ENCODE assay signal across 1 cellular context in genomic region chr22:40189979-40190378, GRCh38.
TF ChIP-seq lines count a peak whose summit lies in the region.

No MANE protein-coding gene starts in this region.

TF ChIP-seq in K562, 482 proteins besides CTCF, POLR2A, EP300 and RAD21 (continued from another document):
- TF ChIP-seq ARID3A (IDR thresholded peaks at IDR 0.05; ENCODE audit: borderline replicate concordance, low read depth, low read length) (peak; percentile 42; the same call in 1 of the 2 replicates), GABPB1 (CRISPR knock-in tag; IDR thresholded peaks at IDR 0.05) (no peak), JUN (IDR thresholded peaks at IDR 0.05; ENCODE audit: borderline replicate concordance, low read depth, low read length) (peak; percentile 34; the same call in 1 of the 2 replicates), JUN (CRISPR knock-in tag; IDR thresholded peaks at IDR 0.05; ENCODE audit: borderline replicate concordance) (no peak), ZNF143 (CRISPR knock-in tag; IDR thresholded peaks at IDR 0.05) (no peak), DEAF1 (CRISPR knock-in tag; IDR thresholded peaks at IDR 0.05) (no peak), MAFG (tag; conservative IDR thresholded peaks at IDR 0.05) (0 out of 2 replicates have a peak, but pooled peaks have one; percentile 14), ZNF316 (IDR thresholded peaks at IDR 0.05) (peak; percentile 74), NR2C1 (IDR thresholded peaks at IDR 0.05) (no peak), NR2C1 (tag; IDR thresholded peaks at IDR 0.05) (no peak), ATF3 (IDR thresholded peaks at IDR 0.05) (peak; percentile 85), ATF3 (CRISPR knock-in tag; conservative IDR thresholded peaks at IDR 0.05) (no peak), KDM1A (IDR thresholded peaks at IDR 0.05) (no peak), ZBTB7A (IDR thresholded peaks at IDR 0.05; ENCODE audit: borderline replicate concordance, control insufficient read depth, low read depth, low read length) (no peak), ZNF184 (CRISPR knock-in tag; IDR thresholded peaks at IDR 0.05) (no peak), E4F1 (CRISPR knock-in tag; IDR thresholded peaks at IDR 0.05; ENCODE audit: borderline replicate concordance) (no peak), JUND (IDR thresholded peaks at IDR 0.05; ENCODE audit: borderline replicate concordance, low read depth, low read length) (peak; percentile 83), JUND (tag; IDR thresholded peaks at IDR 0.05; ENCODE audit: borderline replicate concordance, low read depth, low read length) (peak; percentile 41; the same call in 2 of the 3 replicates), ZNF785 (CRISPR knock-in tag; IDR thresholded peaks at IDR 0.05) (no peak), BRD4 (IDR thresholded peaks at IDR 0.05) (no peak), DDX20 (tag; IDR thresholded peaks at IDR 0.05; ENCODE audit: low read depth) (no peak), TOE1 (IDR thresholded peaks at IDR 0.05; ENCODE audit: borderline replicate concordance) (no peak), TOE1 (CRISPR knock-in tag; IDR thresholded peaks at IDR 0.05; ENCODE audit: borderline replicate concordance, low read depth) (no peak), ZNF41 (CRISPR knock-in tag; conservative IDR thresholded peaks at IDR 0.05) (no peak), NFE2 (IDR thresholded peaks at IDR 0.05; ENCODE audit: low read depth) (0 out of 2 replicates have a peak, but pooled peaks have one; percentile 15), E2F4 (CRISPR knock-in tag; IDR thresholded peaks at IDR 0.05; ENCODE audit: low read depth) (no peak), FOXA3 (CRISPR knock-in tag; conservative IDR thresholded peaks at IDR 0.05 in 1 of 2, IDR thresholded peaks at IDR 0.05 in 1 of 2) (no peak), HNRNPK (IDR thresholded peaks at IDR 0.05; ENCODE audit: low read depth, low read length, poor library complexity, severe bottlenecking) (no peak), ZNF740 (CRISPR knock-in tag; IDR thresholded peaks at IDR 0.05) (no peak), ZNF740 (tag; IDR thresholded peaks at IDR 0.05) (no peak), SIN3A (IDR thresholded peaks at IDR 0.05; ENCODE audit: borderline replicate concordance in 2 of 2, control insufficient read depth in 1 of 2, low read depth in 2 of 2, low read length in 2 of 2) (0 out of 4 replicates have a peak, but pooled peaks of 1 of the 2 experiments have one; percentile 6), GATAD2B (IDR thresholded peaks at IDR 0.05; ENCODE audit: borderline replicate concordance) (no peak), ZNF311 (CRISPR knock-in tag; IDR thresholded peaks at IDR 0.05) (no peak), BHLHE40 (IDR thresholded peaks at IDR 0.05; ENCODE audit: low read length) (no peak), C11orf30 (IDR thresholded peaks at IDR 0.05; ENCODE audit: low read depth) (peak; percentile 64), COPS2 (conservative IDR thresholded peaks at IDR 0.05) (no peak), ZBTB8A (IDR thresholded peaks at IDR 0.05; ENCODE audit: partially characterized antibody) (no peak), PRPF4 (IDR thresholded peaks at IDR 0.05; ENCODE audit: insufficient read depth, low read depth, low read length, poor library complexity, severe bottlenecking) (no peak), AFF4 (CRISPR knock-in tag; IDR thresholded peaks at IDR 0.05) (no peak), CHCHD3 (CRISPR knock-in tag; IDR thresholded peaks at IDR 0.05) (no peak), ZSCAN29 (IDR thresholded peaks at IDR 0.05) (no peak), KAT8 (IDR thresholded peaks at IDR 0.05; ENCODE audit: low read depth) (no peak), RNF2 (IDR thresholded peaks at IDR 0.05) (no peak), MEIS2 (IDR thresholded peaks at IDR 0.05; ENCODE audit: partially characterized antibody) (peak; percentile 41), SMARCB1 (IDR thresholded peaks at IDR 0.05; ENCODE audit: insufficient read length, low read depth) (peak; percentile 46), THRAP3 (IDR thresholded peaks at IDR 0.05; ENCODE audit: borderline replicate concordance) (no peak), MED1 (CRISPR knock-in tag; IDR thresholded peaks at IDR 0.05; ENCODE audit: borderline replicate concordance) (no peak), MYC (IDR thresholded peaks at IDR 0.05; ENCODE audit: low read depth, low read length) (no peak), MYC (CRISPR knock-in tag; IDR thresholded peaks at IDR 0.05; ENCODE audit: borderline replicate concordance, low read depth) (no peak), PTBP1 (IDR thresholded peaks at IDR 0.05; ENCODE audit: low read depth, low read length) (no peak), SREBF1 (IDR thresholded peaks at IDR 0.05; ENCODE audit: borderline replicate concordance, low read depth, low read length) (no peak), E2F5 (CRISPR knock-in tag; IDR thresholded peaks at IDR 0.05) (no peak)
